Comparison of ENCODE assay signal across 9 cellular contexts in the genomic region with DNA sequence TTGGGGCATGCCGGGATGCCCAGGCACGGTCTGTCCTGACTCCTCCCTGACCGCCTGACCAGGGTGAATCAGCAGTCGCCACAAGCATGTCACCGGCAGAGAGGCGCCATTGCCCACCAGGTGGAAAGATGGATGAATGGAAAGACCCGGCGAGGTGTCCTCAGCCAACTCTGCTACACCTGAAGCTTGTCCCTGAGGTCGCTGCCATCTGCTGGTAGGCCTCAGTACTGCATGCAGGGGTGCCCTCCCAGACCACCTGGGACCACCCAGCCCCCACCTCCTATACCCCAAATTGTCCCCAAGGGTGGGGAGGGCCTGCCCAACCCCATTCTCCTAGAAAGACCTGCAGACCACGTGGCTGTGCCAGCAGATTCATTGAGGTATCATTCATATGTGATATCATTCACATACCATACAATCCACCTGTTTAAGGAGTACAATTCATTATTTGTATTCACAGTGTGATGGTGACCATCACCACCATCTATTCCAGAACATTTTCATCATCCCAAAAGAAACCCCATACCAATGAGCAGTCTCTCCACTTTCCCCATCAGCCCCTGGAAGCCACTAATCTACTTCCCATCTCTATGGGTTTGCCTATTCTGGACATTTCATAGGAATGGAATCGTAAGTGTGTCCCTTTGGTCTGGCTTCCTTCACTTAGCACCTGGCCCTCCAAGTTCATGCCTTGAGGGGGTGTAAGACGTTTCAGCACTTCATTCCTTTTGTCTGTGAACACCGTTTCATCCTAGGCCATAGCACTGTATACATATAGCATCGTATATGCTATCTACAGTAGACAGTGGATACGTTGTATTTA. TPM values are rescaled to one million over a fixed set of nuclear protein-coding genes. Genes with fewer than 3 reads are reported as not detected.
A peak's percentile ranks its signal among the peaks of the same experiment; 100 is the strongest.
DNase-seq lines count a peak whose midpoint lies in the region; ATAC-seq and TF ChIP-seq lines count a peak whose summit lies in the region.
"Had no signal": no experiment of that assay in that cellular context is flagged by ENCODE, and none has a peak within 500 bp of the region (broad histone marks: within the 10 kb centered on the region; RNA-seq: fewer than 3 reads in every experiment).

No MANE protein-coding gene starts in this region.

- TF ChIP-seq CTCF in KMS-11 (conservative IDR thresholded peaks at IDR 0.05; ENCODE audit: low read depth, low read length): peak; percentile 52; the same call in 1 of the 2 replicates
- TF ChIP-seq CTCF in thyroid gland (IDR thresholded peaks at IDR 0.05): peak; percentile 49 to 72 (median 64)

- TF ChIP-seq POLR2A in thyroid gland (IDR thresholded peaks at IDR 0.05): no peak

- intact Hi-C loops in thyroid gland (cut with DNase I): loop anchor here (5.0 kb wide), 1 partner anchor 114 kb away; no protein-coding TSS in a partner anchor

- H3K4me2 ChIP-seq in KMS-11: no peak overlapping the region

- WGBS in thyroid gland, 2 donors: 31 to 42% methylated on average over 14 of the region's 15 CpGs

- H3K27me3 ChIP-seq in KMS-11 (ENCODE audit: insufficient read depth, low read depth) (peaks cover 9% of the 10 kb centered on the region; the same call in 1 of the 2 replicates), thyroid gland (no peaks in the 10 kb centered on the region)

- H3K4me1 ChIP-seq in KMS-11 (ENCODE audit: low read depth, poor library complexity, severe bottlenecking) (no peaks in the 10 kb centered on the region), thyroid gland (no peaks in the 10 kb centered on the region)

- H2AFZ ChIP-seq in KMS-11 (ENCODE audit: low read depth): no peak overlapping the region

- no peak for ATAC-seq in HG02885 (IDR thresholded peaks at IDR 0.05; ENCODE audit: poor library complexity, unreplicated experiment)

- H4K20me1 ChIP-seq in KMS-11 (ENCODE audit: insufficient read depth): no peaks in the 10 kb centered on the region

- no peak overlapping the region for H3K27ac ChIP-seq in KMS-11
- H3K27ac ChIP-seq in thyroid gland: no peak overlapping the region

- H3K9ac ChIP-seq in KMS-11: no peak overlapping the region

- DNase-seq in COR-L47 (lab: John Stamatoyannopoulos, UW) (peak; percentile 19), left kidney (ENCODE audit: low read depth, low spot score) (peak; percentile 73), thyroid gland (peak; percentile 25 to 42), cerebellar cortex (ENCODE audit: low spot score) (no peak), ureter (ENCODE audit: low spot score) (no peak)
- DNase-seq in activated naive CD4-positive, alpha-beta T cell treated with anti-CD3 and anti-CD28 coated beads, Interleukin-2, amount 50 U/mL, for 16 hours: peak; percentile 38

- no peaks in the 10 kb centered on the region for H3K9me3 ChIP-seq in thyroid gland

- H3K36me3 ChIP-seq in KMS-11 (ENCODE audit: insufficient read depth) (no peaks in the 10 kb centered on the region), thyroid gland (no peaks in the 10 kb centered on the region)

- no peaks in the 10 kb centered on the region for H3K79me2 ChIP-seq in KMS-11 (ENCODE audit: insufficient read depth, low read depth)

- H3K4me3 ChIP-seq in KMS-11 (IDR thresholded peaks at IDR 0.05; ENCODE audit: insufficient read depth, low read depth, low read length) (no peak overlapping the region), thyroid gland (replicated peaks in 1 of 3) (no peak overlapping the region)

RNA-seq across cellular contexts. Expression of gene FGF3, which starts 17.5 kb away (rescaled TPM):
- total RNA-seq in thyroid gland (not detected), ureter (not detected)
- total RNA-seq: HT1080 had no signal

RNA-seq across cellular contexts. Expression of gene FGF4, which starts 26.6 kb away (rescaled TPM):
- total RNA-seq in thyroid gland (not detected), ureter (not detected)
- total RNA-seq: HT1080 had no signal

Comparison
In these comparisons a context has a peak if more than half of its experiments do, and no peak if none do; other contexts are left out.
1. DNase-seq: peak in COR-L47 (single experiment), activated naive CD4-positive, alpha-beta T cell treated with anti-CD3 and anti-CD28 coated beads, Interleukin-2, amount 50 U/mL, for 16 hours (single experiment), left kidney (single experiment) and thyroid gland (2 of 2); none in cerebellar cortex (single experiment) and ureter (single experiment).